ENCODE assay signal across 1 cellular context in the genomic region with DNA sequence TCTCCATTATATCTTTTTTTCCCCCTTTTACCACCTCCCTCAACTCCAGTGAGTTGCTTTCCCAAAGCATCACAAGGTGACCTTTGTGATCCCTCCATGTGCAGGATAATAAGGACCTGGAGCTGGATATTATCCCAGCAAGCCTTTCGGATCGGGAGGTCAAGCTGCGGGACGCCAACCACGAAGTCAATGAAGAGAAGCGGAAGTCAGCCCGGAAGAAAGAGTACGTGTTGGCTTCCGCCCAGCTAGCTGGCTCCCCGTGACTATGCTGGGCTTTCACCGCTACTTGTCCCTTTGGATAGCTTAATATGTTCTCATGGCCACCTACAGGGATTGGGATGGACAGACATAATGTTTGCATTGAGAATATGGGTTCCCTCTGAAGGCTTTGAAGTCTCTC.
TF ChIP-seq lines count a peak whose summit lies in the region.

No MANE protein-coding gene starts in this region.

TF ChIP-seq in K562, 482 proteins besides CTCF, POLR2A, EP300 and RAD21 (continued from another document):
- TF ChIP-seq, protein P1, sequence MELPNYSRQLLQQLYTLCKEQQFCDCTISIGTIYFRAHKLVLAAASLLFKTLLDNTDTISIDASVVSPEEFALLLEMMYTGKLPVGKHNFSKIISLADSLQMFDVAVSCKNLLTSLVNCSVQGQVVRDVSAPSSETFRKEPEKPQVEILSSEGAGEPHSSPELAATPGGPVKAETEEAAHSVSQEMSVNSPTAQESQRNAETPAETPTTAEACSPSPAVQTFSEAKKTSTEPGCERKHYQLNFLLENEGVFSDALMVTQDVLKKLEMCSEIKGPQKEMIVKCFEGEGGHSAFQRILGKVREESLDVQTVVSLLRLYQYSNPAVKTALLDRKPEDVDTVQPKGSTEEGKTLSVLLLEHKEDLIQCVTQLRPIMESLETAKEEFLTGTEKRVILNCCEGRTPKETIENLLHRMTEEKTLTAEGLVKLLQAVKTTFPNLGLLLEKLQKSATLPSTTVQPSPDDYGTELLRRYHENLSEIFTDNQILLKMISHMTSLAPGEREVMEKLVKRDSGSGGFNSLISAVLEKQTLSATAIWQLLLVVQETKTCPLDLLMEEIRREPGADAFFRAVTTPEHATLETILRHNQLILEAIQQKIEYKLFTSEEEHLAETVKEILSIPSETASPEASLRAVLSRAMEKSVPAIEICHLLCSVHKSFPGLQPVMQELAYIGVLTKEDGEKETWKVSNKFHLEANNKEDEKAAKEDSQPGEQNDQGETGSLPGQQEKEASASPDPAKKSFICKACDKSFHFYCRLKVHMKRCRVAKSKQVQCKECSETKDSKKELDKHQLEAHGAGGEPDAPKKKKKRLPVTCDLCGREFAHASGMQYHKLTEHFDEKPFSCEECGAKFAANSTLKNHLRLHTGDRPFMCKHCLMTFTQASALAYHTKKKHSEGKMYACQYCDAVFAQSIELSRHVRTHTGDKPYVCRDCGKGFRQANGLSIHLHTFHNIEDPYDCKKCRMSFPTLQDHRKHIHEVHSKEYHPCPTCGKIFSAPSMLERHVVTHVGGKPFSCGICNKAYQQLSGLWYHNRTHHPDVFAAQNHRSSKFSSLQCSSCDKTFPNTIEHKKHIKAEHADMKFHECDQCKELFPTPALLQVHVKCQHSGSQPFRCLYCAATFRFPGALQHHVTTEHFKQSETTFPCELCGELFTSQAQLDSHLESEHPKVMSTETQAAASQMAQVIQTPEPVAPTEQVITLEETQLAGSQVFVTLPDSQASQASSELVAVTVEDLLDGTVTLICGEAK (IDR thresholded peaks at IDR 0.05), result peak; percentile 71
- TF ChIP-seq, protein P1 (CRISPR knock-in tag; IDR thresholded peaks at IDR 0.05), result no peak
- peak; percentile 8; the same call in 1 of the 2 replicates for TF ChIP-seq NFIC (IDR thresholded peaks at IDR 0.05)
- TF ChIP-seq ZNF592 (IDR thresholded peaks at IDR 0.05), result no peak
- TF ChIP-seq SPI1 (IDR thresholded peaks at IDR 0.05; ENCODE audit: borderline replicate concordance, low read depth, low read length), result no peak
- no peak for TF ChIP-seq E2F4 (CRISPR knock-in tag; IDR thresholded peaks at IDR 0.05; ENCODE audit: low read depth)
- peak; percentile 43; the same call in 1 of the 2 replicates for TF ChIP-seq GABPA (tag; conservative IDR thresholded peaks at IDR 0.05; ENCODE audit: low read depth)
- TF ChIP-seq ZNF197 (CRISPR knock-in tag; IDR thresholded peaks at IDR 0.05; ENCODE audit: low read depth), result no peak
- 0 out of 2 replicates have a peak, but pooled peaks have one; percentile 25 for TF ChIP-seq EHMT2 (IDR thresholded peaks at IDR 0.05)
